ENCODE assay signal across 21 cellular contexts in the genomic region with DNA sequence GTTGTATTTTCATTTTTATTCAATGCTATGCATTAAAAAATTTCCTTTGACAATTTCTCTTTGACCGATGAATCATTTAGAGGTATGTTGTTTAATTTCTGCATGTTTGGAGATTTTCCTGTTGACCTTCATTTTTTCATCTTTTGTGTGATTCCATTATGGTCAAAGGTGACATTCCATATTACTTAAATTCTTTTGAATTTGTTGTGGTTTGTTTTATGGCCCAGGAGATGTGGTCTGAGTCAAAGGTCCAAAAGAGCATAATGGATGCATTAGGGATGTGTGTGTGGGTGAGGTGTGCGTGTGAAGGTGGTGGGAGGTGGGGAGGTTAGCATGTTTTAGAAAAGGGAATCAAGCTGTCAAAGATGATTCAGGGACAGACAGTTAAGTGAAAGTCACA.
DNase-seq lines count a peak whose midpoint lies in the region; ATAC-seq and TF ChIP-seq lines count a peak whose summit lies in the region.
"Had no signal": no experiment of that assay in that cellular context is flagged by ENCODE, and none has a peak within 500 bp of the region (broad histone marks: within the 10 kb centered on the region; RNA-seq: fewer than 3 reads in every experiment).

No MANE protein-coding gene starts in this region.

- peaks cover 33% of the 10 kb centered on the region for H3K9me3 ChIP-seq in Caco-2
- H3K9me3 ChIP-seq: upper lobe of right lung had no signal

- H3K4me1 Mint-ChIP-seq in Caco-2 (ENCODE audit: low read depth, unreplicated experiment), result peaks cover 9% of the 10 kb centered on the region
- H3K4me1 Mint-ChIP-seq: H9, neural crest cell had no signal

- no peak for TF ChIP-seq CTCF in Caco-2 (IDR thresholded peaks at IDR 0.05; ENCODE audit: insufficient read depth in 1 of 2, low read depth in 1 of 2, low read length in 1 of 2, severe bottlenecking in 1 of 2, unreplicated experiment in 1 of 2)

- H3K4me1 ChIP-seq in Caco-2, result no peaks in the 10 kb centered on the region; the same call in 1 of the 2 replicates
- H3K4me1 ChIP-seq: upper lobe of right lung had no signal

- H3K36me3 ChIP-seq in Caco-2 (ENCODE audit: control insufficient read depth, insufficient read depth, low read length), result no peaks in the 10 kb centered on the region
- H3K36me3 ChIP-seq: upper lobe of right lung had no signal

- intact Hi-C loops in Caco-2 (cut with micrococcal nuclease; ENCODE audit: unreplicated experiment), result loop anchor here (2.0 kb wide), 1 partner anchor 22 kb away; no protein-coding TSS in a partner anchor

- H3K4me3 ChIP-seq in Caco-2 (ENCODE audit: low read depth, low read length), result no peak overlapping the region
- H3K4me3 ChIP-seq: upper lobe of right lung had no signal

- POLR2A ChIA-PET in Caco-2 (lab: Charles Lee), result no interaction called here

- H3K27me3 Mint-ChIP-seq in Caco-2 (ENCODE audit: insufficient read depth, unreplicated experiment), result no peaks in the 10 kb centered on the region
- H3K27me3 Mint-ChIP-seq: activated CD8-positive, alpha-beta T cell treated with anti-CD3 and anti-CD28 coated beads for 36 hours had no signal

- BruUV-seq in Caco-2 (replicated peaks; lab: Mats Ljungman, UMichigan), result no TSS peak

- CTCF ChIA-PET in Caco-2 (lab: Charles Lee), result no interaction called here

- H3K27ac Mint-ChIP-seq in Caco-2 (ENCODE audit: unreplicated experiment), result peak overlapping the region; percentile 9
- H3K27ac Mint-ChIP-seq: activated CD8-positive, alpha-beta T cell treated with anti-CD3 and anti-CD28 coated beads for 36 hours; H9 had no signal

- ATAC-seq in GM19463 (IDR thresholded peaks at IDR 0.05; ENCODE audit: unreplicated experiment) (no peak), HG03521 (IDR thresholded peaks at IDR 0.05; ENCODE audit: unreplicated experiment) (no peak)
- ATAC-seq: activated CD4-positive, CD25-positive, alpha-beta regulatory T cell treated with anti-CD3 and anti-CD28 coated beads, Interleukin-2, amount 50 U/mL, for 24 hours; activated CD8-positive, alpha-beta T cell treated with anti-CD3 and anti-CD28 coated beads for 36 hours; foreskin keratinocyte; Right ventricle myocardium inferior; upper lobe of right lung had no signal

- DNase-seq in Caco-2 (peak; percentile 40 to 43), HS-27A (ENCODE audit: low read depth) (peak; percentile 64), astrocyte of the hippocampus (ENCODE audit: low read depth, low spot score) (peak; percentile 1), kidney glomerular epithelial cell (lab: John Stamatoyannopoulos, UW) (peak; percentile 27), T1000 (lab: John Stamatoyannopoulos, UW) (no peak)
- DNase-seq: activated CD8-positive, alpha-beta T cell treated with anti-CD3 and anti-CD28 coated beads for 36 hours; caudate nucleus; DMS79; foreskin keratinocyte; H9; hippocampal formation; NCI-H1092 treated with DMSO at 0.1 percent for 48 hours; NCI-H2029; NCI-H345; NCI-H82; upper lobe of right lung had no signal

- no peak overlapping the region for H3K4me3 Mint-ChIP-seq in Caco-2 (ENCODE audit: unreplicated experiment)
- H3K4me3 Mint-ChIP-seq: activated CD8-positive, alpha-beta T cell treated with anti-CD3 and anti-CD28 coated beads for 36 hours; H9; neural crest cell had no signal

- no peaks in the 10 kb centered on the region for H3K27me3 ChIP-seq in Caco-2 (replicated peaks; ENCODE audit: control insufficient read depth, insufficient read depth, low read length)
- H3K27me3 ChIP-seq: foreskin keratinocyte, upper lobe of right lung had no signal

- H3K9me3 Mint-ChIP-seq in Caco-2 (ENCODE audit: unreplicated experiment), result peaks cover 42% of the 10 kb centered on the region
- H3K9me3 Mint-ChIP-seq: activated CD8-positive, alpha-beta T cell treated with anti-CD3 and anti-CD28 coated beads for 36 hours had no signal

- no peaks in the 10 kb centered on the region for H3K36me3 Mint-ChIP-seq in Caco-2 (ENCODE audit: insufficient read depth, unreplicated experiment)
